In the genomic region with DNA sequence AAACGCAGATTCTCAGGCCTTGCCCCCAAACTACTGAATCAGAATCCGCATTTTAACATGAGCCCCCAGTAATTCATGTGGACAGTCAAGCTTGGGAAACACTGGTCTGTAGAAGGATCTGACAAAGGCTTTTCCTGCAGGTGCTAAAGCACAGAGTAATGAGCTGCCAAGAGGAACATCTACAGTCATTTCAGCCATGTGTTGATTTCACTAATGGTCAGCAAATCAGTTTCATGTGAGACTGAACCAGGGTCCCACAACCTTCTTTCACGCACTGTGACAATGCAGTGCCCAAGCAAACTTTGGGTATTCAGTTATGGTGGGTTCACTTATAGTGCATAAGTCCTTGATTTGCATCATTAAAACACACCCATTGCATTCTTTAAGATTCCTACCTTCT, we compare ENCODE assay signal across 1 cellular context.
TF ChIP-seq lines count a peak whose summit lies in the region.

No MANE protein-coding gene starts in this region.

TF ChIP-seq in GM12878, 131 proteins besides CTCF, POLR2A, EP300 and RAD21 (continued from another document):
- TF ChIP-seq, protein P1, sequence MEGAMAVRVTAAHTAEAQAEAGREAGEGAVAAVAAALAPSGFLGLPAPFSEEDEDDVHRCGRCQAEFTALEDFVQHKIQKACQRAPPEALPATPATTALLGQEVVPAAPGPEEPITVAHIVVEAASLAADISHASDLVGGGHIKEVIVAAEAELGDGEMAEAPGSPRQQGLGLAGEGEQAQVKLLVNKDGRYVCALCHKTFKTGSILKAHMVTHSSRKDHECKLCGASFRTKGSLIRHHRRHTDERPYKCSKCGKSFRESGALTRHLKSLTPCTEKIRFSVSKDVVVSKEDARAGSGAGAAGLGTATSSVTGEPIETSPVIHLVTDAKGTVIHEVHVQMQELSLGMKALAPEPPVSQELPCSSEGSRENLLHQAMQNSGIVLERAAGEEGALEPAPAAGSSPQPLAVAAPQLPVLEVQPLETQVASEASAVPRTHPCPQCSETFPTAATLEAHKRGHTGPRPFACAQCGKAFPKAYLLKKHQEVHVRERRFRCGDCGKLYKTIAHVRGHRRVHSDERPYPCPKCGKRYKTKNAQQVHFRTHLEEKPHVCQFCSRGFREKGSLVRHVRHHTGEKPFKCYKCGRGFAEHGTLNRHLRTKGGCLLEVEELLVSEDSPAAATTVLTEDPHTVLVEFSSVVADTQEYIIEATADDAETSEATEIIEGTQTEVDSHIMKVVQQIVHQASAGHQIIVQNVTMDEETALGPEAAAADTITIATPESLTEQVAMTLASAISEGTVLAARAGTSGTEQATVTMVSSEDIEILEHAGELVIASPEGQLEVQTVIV (IDR thresholded peaks at IDR 0.05; ENCODE audit: borderline replicate concordance, partially characterized antibody) = no peak
- TF ChIP-seq, protein P2, sequence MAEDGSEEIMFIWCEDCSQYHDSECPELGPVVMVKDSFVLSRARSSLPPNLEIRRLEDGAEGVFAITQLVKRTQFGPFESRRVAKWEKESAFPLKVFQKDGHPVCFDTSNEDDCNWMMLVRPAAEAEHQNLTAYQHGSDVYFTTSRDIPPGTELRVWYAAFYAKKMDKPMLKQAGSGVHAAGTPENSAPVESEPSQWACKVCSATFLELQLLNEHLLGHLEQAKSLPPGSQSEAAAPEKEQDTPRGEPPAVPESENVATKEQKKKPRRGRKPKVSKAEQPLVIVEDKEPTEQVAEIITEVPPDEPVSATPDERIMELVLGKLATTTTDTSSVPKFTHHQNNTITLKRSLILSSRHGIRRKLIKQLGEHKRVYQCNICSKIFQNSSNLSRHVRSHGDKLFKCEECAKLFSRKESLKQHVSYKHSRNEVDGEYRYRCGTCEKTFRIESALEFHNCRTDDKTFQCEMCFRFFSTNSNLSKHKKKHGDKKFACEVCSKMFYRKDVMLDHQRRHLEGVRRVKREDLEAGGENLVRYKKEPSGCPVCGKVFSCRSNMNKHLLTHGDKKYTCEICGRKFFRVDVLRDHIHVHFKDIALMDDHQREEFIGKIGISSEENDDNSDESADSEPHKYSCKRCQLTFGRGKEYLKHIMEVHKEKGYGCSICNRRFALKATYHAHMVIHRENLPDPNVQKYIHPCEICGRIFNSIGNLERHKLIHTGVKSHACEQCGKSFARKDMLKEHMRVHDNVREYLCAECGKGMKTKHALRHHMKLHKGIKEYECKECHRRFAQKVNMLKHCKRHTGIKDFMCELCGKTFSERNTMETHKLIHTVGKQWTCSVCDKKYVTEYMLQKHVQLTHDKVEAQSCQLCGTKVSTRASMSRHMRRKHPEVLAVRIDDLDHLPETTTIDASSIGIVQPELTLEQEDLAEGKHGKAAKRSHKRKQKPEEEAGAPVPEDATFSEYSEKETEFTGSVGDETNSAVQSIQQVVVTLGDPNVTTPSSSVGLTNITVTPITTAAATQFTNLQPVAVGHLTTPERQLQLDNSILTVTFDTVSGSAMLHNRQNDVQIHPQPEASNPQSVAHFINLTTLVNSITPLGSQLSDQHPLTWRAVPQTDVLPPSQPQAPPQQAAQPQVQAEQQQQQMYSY (CRISPR knock-in tag; IDR thresholded peaks at IDR 0.05) = no peak
- TF ChIP-seq, protein P3, sequence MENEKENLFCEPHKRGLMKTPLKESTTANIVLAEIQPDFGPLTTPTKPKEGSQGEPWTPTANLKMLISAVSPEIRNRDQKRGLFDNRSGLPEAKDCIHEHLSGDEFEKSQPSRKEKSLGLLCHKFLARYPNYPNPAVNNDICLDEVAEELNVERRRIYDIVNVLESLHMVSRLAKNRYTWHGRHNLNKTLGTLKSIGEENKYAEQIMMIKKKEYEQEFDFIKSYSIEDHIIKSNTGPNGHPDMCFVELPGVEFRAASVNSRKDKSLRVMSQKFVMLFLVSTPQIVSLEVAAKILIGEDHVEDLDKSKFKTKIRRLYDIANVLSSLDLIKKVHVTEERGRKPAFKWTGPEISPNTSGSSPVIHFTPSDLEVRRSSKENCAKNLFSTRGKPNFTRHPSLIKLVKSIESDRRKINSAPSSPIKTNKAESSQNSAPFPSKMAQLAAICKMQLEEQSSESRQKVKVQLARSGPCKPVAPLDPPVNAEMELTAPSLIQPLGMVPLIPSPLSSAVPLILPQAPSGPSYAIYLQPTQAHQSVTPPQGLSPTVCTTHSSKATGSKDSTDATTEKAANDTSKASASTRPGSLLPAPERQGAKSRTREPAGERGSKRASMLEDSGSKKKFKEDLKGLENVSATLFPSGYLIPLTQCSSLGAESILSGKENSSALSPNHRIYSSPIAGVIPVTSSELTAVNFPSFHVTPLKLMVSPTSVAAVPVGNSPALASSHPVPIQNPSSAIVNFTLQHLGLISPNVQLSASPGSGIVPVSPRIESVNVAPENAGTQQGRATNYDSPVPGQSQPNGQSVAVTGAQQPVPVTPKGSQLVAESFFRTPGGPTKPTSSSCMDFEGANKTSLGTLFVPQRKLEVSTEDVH (IDR thresholded peaks at IDR 0.05; ENCODE audit: low read depth, partially characterized antibody) = no peak
- TF ChIP-seq IRF4 (IDR thresholded peaks at IDR 0.05; ENCODE audit: low read depth, low read length) (peak; percentile 76; the same call in 1 of the 2 replicates), TCF12 (IDR thresholded peaks at IDR 0.05; ENCODE audit: low read depth, low read length) (0 out of 2 replicates have a peak, but pooled peaks have one; percentile 57), LARP7 (IDR thresholded peaks at IDR 0.05) (no peak), RUNX3 (IDR thresholded peaks at IDR 0.05; ENCODE audit: low read length) (peak; percentile 18; the same call in 1 of the 2 replicates), BCL11A (IDR thresholded peaks at IDR 0.05; ENCODE audit: low read depth, low read length) (peak; percentile 72)
